Comparison of ENCODE assay signal across 9 cellular contexts in genomic region chr17:48791128-48792032, GRCh38. TPM values are rescaled to one million over a fixed set of nuclear protein-coding genes. Genes with fewer than 3 reads are reported as not detected.
DNase-seq lines count a peak whose midpoint lies in the region; ATAC-seq and TF ChIP-seq lines count a peak whose summit lies in the region.
"Had no signal": no experiment of that assay in that cellular context is flagged by ENCODE, and none has a peak within 500 bp of the region (broad histone marks: within the 10 kb centered on the region; RNA-seq: fewer than 3 reads in every experiment).

No MANE protein-coding gene starts in this region.

- H3F3A ChIP-seq in SU-DHL-6 (ENCODE audit: insufficient read depth): no peaks in the 10 kb centered on the region

- H3K4me1 ChIP-seq in right lobe of liver (peaks cover 0 to 18% (median 9%) of the 10 kb centered on the region in 4 donors), stomach (peaks cover 9 to 28% (median 20%) of the 10 kb centered on the region in 4 donors)

- DNase-seq in AG04449 (ENCODE audit: low read depth, low spot score): peak; percentile 45
- peak; percentile 48 for DNase-seq in GDM1 (lab: John Stamatoyannopoulos, UW)
- DNase-seq in LNCaP clone FGC (ENCODE audit: low read depth): peak; percentile 90
- peak; percentile 30 to 74 for DNase-seq in dermis microvascular lymphatic vessel endothelial cell (ENCODE audit: low read depth in 2 of 2)
- peak; percentile 53 to 67 (median 58) for DNase-seq in right lobe of liver
- DNase-seq in stomach: peak; percentile 89

- ATAC-seq in right lobe of liver (peak; percentile 50 to 68 (median 63)), HG03439 (IDR thresholded peaks at IDR 0.05; ENCODE audit: unreplicated experiment) (no peak)

- TF ChIP-seq POLR2A in right lobe of liver (IDR thresholded peaks at IDR 0.05) (no peak), stomach (IDR thresholded peaks at IDR 0.05) (no peak)

- no peak for TF ChIP-seq EP300 in stomach (IDR thresholded peaks at IDR 0.05)

- H3K9me3 ChIP-seq in SU-DHL-6 (ENCODE audit: insufficient read depth, low read length) (no peaks in the 10 kb centered on the region), right lobe of liver (no peaks in the 10 kb centered on the region), stomach (no peaks in the 10 kb centered on the region)

- H3K27ac ChIP-seq in SU-DHL-6 (ENCODE audit: low read depth, low read length): no peak overlapping the region
- no peak overlapping the region for H3K27ac ChIP-seq in right lobe of liver
- no peak overlapping the region for H3K27ac ChIP-seq in stomach
- H3K27ac ChIP-seq: skin epidermis had no signal

- H3K4me2 ChIP-seq in SU-DHL-6 (ENCODE audit: low read depth, low read length, poor library complexity, severe bottlenecking): no peak overlapping the region

- H3K9ac ChIP-seq in SU-DHL-6 (ENCODE audit: low read length): no peak overlapping the region

- intact Hi-C loops in right lobe of liver (cut with DNase I): no loop called here
- intact Hi-C loops in stomach (cut with DNase I; ENCODE audit: low total_unique reads): loop anchor here (10.0 kb wide), 1 partner anchor 67 kb away; the partner anchor contains the start of genes HOXB13, PRAC1 and PRAC2

- H3K36me3 ChIP-seq in SU-DHL-6 (ENCODE audit: low read length) (no peaks in the 10 kb centered on the region), right lobe of liver (no peaks in the 10 kb centered on the region), stomach (no peaks in the 10 kb centered on the region)

- H4K20me1 ChIP-seq in SU-DHL-6 (ENCODE audit: low read depth, low read length): no peaks in the 10 kb centered on the region

- CTCF ChIA-PET in AG04449 (lab: Yijun Ruan, JAX): interaction anchor here (0.6 to 14.9 kb wide), 39 partner anchors 8 to 469 kb away, joined by 3 to 353 read pairs (median 5); partner anchors contain the start of genes CALCOCO2, HOXB13, PRAC1 and PRAC2

- H3K27me3 ChIP-seq in SU-DHL-6 (ENCODE audit: low read length): no peaks in the 10 kb centered on the region
- no peaks in the 10 kb centered on the region for H3K27me3 ChIP-seq in right lobe of liver
- peaks cover 0 to 59% (median 0%) of the 10 kb centered on the region in 3 donors for H3K27me3 ChIP-seq in stomach

- peak; percentile 82 for TF ChIP-seq CTCF in AG04449 (IDR thresholded peaks at IDR 0.05; ENCODE audit: insufficient read depth, low read length, missing control alignments)
- peak; percentile 91 for TF ChIP-seq CTCF in LNCaP clone FGC (IDR thresholded peaks at IDR 0.05; ENCODE audit: control insufficient read depth, extremely low read depth, insufficient read depth)
- peak; percentile 65 for TF ChIP-seq CTCF in SU-DHL-6 (IDR thresholded peaks at IDR 0.05; ENCODE audit: insufficient read depth, low read length, poor library complexity, severe bottlenecking)
- peak; percentile 63 to 76 (median 68) for TF ChIP-seq CTCF in right lobe of liver (IDR thresholded peaks at IDR 0.05)
- TF ChIP-seq CTCF in stomach (IDR thresholded peaks at IDR 0.05): peak in 5 of 7 experiments; percentile 65 to 85 (median 75)

- no peaks in the 10 kb centered on the region for H3K79me2 ChIP-seq in SU-DHL-6 (ENCODE audit: insufficient read depth, low read length)

- no peaks in the 10 kb centered on the region for H3K9me2 ChIP-seq in SU-DHL-6 (replicated peaks; ENCODE audit: insufficient read depth, low read length)

- no peak overlapping the region for H3K4me3 ChIP-seq in AG04449 (ENCODE audit: low read depth, low read length)
- no peak overlapping the region for H3K4me3 ChIP-seq in LNCaP clone FGC (ENCODE audit: low read depth, low read length)
- no peak overlapping the region for H3K4me3 ChIP-seq in SU-DHL-6 (ENCODE audit: insufficient read depth, low read length, poor library complexity, severe bottlenecking)
- H3K4me3 ChIP-seq in right lobe of liver: no peak overlapping the region
- no peak overlapping the region for H3K4me3 ChIP-seq in stomach
- H3K4me3 ChIP-seq: skin epidermis had no signal

- POLR2A ChIA-PET in AG04449 (lab: Yijun Ruan, JAX): interaction anchor here (1.0 kb wide), 1 partner anchor 68 kb away, joined by 3 read pairs; the partner anchor contains the start of gene PRAC2

- no peak overlapping the region for H2AFZ ChIP-seq in SU-DHL-6 (ENCODE audit: low read depth, low read length, severe bottlenecking)

- 55% methylated on average over 4 of the region's 14 CpGs for WGBS in right lobe of liver (ENCODE audit: insufficient coverage, low coverage, low lambda C conversion rate, missing lambda C conversion rate)
- 36 to 45% (median 39%) methylated on average over 13 to 14 of the region's 14 CpGs for WGBS in stomach, 5 donors

RNA-seq across cellular contexts. Expression of gene TTLL6, which starts 25.6 kb away (rescaled TPM):
- under 0.01 TPM in 1 of 2 replicates, not detected in the other for total RNA-seq in dermis microvascular lymphatic vessel endothelial cell
- under 1 TPM in 1 of 6 experiments, not detected in 5; 0.12 TPM for total RNA-seq in right lobe of liver
- 10 to 100 TPM in 1 of 5 donors, 1 to 10 TPM in 2, not detected in 2; 1.5 to 11.0 (median 1.8) TPM for total RNA-seq in stomach
- under 1 TPM in 1 of 3 donors, not detected in 2; 0.48 TPM for polyA plus RNA-seq in stomach

RNA-seq across cellular contexts. Expression of gene CALCOCO2, which starts 39.5 kb away (rescaled TPM):
- total RNA-seq in dermis microvascular lymphatic vessel endothelial cell (20.9 and 28.3 TPM in 2 replicates), right lobe of liver (10 to 100 TPM; 58.0 to 93.3 (median 72.1) TPM), stomach (100 to 1,000 TPM in 1 of 5 donors, 10 to 100 TPM in 4; 55.4 to 109 (median 72.2) TPM)
- polyA plus RNA-seq in stomach: 10 to 100 TPM; 43.0 to 67.8 (median 58.8) TPM
